8 cellular contexts compared by ENCODE assay signal in genomic region chr1:160205242-160205973, GRCh38.
A peak's percentile ranks its signal among the peaks of the same experiment; 100 is the strongest.
DNase-seq lines count a peak whose midpoint lies in the region; ATAC-seq and TF ChIP-seq lines count a peak whose summit lies in the region.

TSS of gene PEA15 (plus strand) at chr1:160205384. CDS start at chr1:160211545, 6,161 bp downstream.

- no peak within 1 kb of the TSS for H2AFZ ChIP-seq in OCI-LY3 (ENCODE audit: low read depth, low read length)

- H3K4me3 ChIP-seq in OCI-LY3 (ENCODE audit: low read length), result peak within 1 kb of the TSS; percentile 89
- peak within 1 kb of the TSS; percentile 82 to 99 for H3K4me3 ChIP-seq in muscle layer of colon (ENCODE audit: low read depth in 1 of 2, low read length in 2 of 2)

- peaks cover 53% of the 10 kb centered on the region for H3K79me2 ChIP-seq in OCI-LY3 (ENCODE audit: low read length)

- H3K4me2 ChIP-seq in OCI-LY3 (ENCODE audit: low read length), result peak within 1 kb of the TSS; percentile 99

- no peak for TF ChIP-seq CTCF in OCI-LY3 (IDR thresholded peaks at IDR 0.05; ENCODE audit: low read depth, low read length)

- peak within 1 kb of the TSS; percentile 98 for H3K9ac ChIP-seq in OCI-LY3 (ENCODE audit: low read length)
- peak within 1 kb of the TSS; percentile 51 for H3K9ac ChIP-seq in muscle layer of colon (ENCODE audit: low read length)

- peak; percentile 58 for DNase-seq in NK-92 treated with Interleukin-12 subunit alpha and Interleukin-12 subunit beta, amount 100 ng/mL, for 24 hours (lab: John Stamatoyannopoulos, UW)
- DNase-seq in NK-92 (lab: John Stamatoyannopoulos, UW; ENCODE audit: unreplicated experiment) (no peak), erythroblast (lab: John Stamatoyannopoulos, UW) (peak; percentile 66 to 75)
- DNase-seq in activated T-cell treated with anti-CD3 and anti-CD28 coated beads, Interleukin-2, amount 50 U/mL, for 1 hour, result peak; percentile 75
- peak; percentile 80 for DNase-seq in stimulated activated CD8-positive, alpha-beta memory T cell treated with anti-CD3 and anti-CD28 coated beads, Interleukin-4, amount 100 ng/mL, for 48 hours

- H3K36me3 ChIP-seq in OCI-LY3 (replicated peaks; ENCODE audit: low read depth, low read length) (peaks cover 41% of the 10 kb centered on the region), muscle layer of colon (ENCODE audit: insufficient read depth, low read length) (peaks cover 8% of the 10 kb centered on the region)

- ATAC-seq in HG03039 (IDR thresholded peaks at IDR 0.05; ENCODE audit: unreplicated experiment), result peak; percentile 40

- H3K4me1 ChIP-seq in OCI-LY3 (ENCODE audit: low read length), result peaks cover 57% of the 10 kb centered on the region
- peaks cover 55% of the 10 kb centered on the region for H3K4me1 ChIP-seq in muscle layer of colon (ENCODE audit: insufficient read depth, low read length)

- peak; percentile 42 for TF ChIP-seq POLR2A in erythroblast (IDR thresholded peaks at IDR 0.05; ENCODE audit: low read length)

- no peaks in the 10 kb centered on the region for H3K27me3 ChIP-seq in OCI-LY3 (ENCODE audit: low read depth, low read length)
- no peaks in the 10 kb centered on the region for H3K27me3 ChIP-seq in muscle layer of colon (ENCODE audit: control insufficient read depth in 1 of 2, insufficient read depth in 2 of 2, low read length in 2 of 2)

- H4K20me1 ChIP-seq in OCI-LY3 (ENCODE audit: insufficient read depth, low read length), result peaks cover 44% of the 10 kb centered on the region

- peak within 1 kb of the TSS; percentile 96 for H3K27ac ChIP-seq in OCI-LY3 (ENCODE audit: low read length)
- H3K27ac ChIP-seq in muscle layer of colon (ENCODE audit: low read depth, low read length), result peak within 1 kb of the TSS; percentile 95

- H3K9me3 ChIP-seq in OCI-LY3 (ENCODE audit: insufficient read depth, low read length), result no peaks in the 10 kb centered on the region
- H3K9me3 ChIP-seq in muscle layer of colon (ENCODE audit: low read length), result no peaks in the 10 kb centered on the region
